Comparison of ENCODE assay signal across 23 cellular contexts in genomic region chr9:78306222-78307076, GRCh38.
"Had no signal": no experiment of that assay in that cellular context is flagged by ENCODE, and none has a peak within 500 bp of the region (broad histone marks: within the 10 kb centered on the region; RNA-seq: fewer than 3 reads in every experiment).

No MANE protein-coding gene starts in this region.

- H3K4me3 ChIP-seq: coronary artery, neural progenitor cell, ovary, suprapubic skin, thyroid gland, uterus had no signal

- H3K27me3 Mint-ChIP-seq: natural killer cell treated with Interleukin-12 subunit alpha and Interleukin-12 subunit beta and Interleukin-15 and Interleukin-18, amount 100 ng/mL, for 72 hours; progenitor cell of endocrine pancreas; type B pancreatic cell had no signal

- H3K4me1 ChIP-seq: foreskin keratinocyte, neural progenitor cell, suprapubic skin, thyroid gland, uterus had no signal

- H3K9ac ChIP-seq: neural progenitor cell had no signal

- ATAC-seq: foreskin keratinocyte; left cardiac atrium; left ventricle myocardium superior; natural killer cell treated with Interleukin-12 subunit alpha and Interleukin-12 subunit beta and Interleukin-15 and Interleukin-18, amount 100 ng/mL, for 72 hours; right cardiac atrium; stimulated activated effector memory CD8-positive, alpha-beta T cell treated with anti-CD3 and anti-CD28 coated beads, Interleukin-12 subunit alpha, Interleukin-12 subunit beta, amount 100 ng/mL, for 72 hours; stimulated activated naive CD8-positive, alpha-beta T cell treated with anti-CD3 and anti-CD28 coated beads, Interleukin-15, Interleukin-2, amounts not matched to agents 100 U/mL and 50 U/mL, for 24 hours had no signal

- H3K27me3 ChIP-seq: foreskin keratinocyte, neural progenitor cell, ovary, thyroid gland had no signal

- FAIRE-seq: endothelial cell of umbilical vein, kidney had no signal

- H3K4me1 Mint-ChIP-seq: endodermal cell; stimulated activated effector memory CD8-positive, alpha-beta T cell treated with anti-CD3 and anti-CD28 coated beads, Interleukin-12 subunit alpha, Interleukin-12 subunit beta, amount 100 ng/mL, for 72 hours had no signal

- DNase-seq: effector CD4-positive, alpha-beta T cell; endodermal cell; erythroblast; foreskin keratinocyte; kidney; left cardiac atrium; left ventricle myocardium superior; nucleus accumbens; ovary; right cardiac atrium; stimulated activated CD4-positive, alpha-beta T cell treated with anti-CD3 and anti-CD28 coated beads, Interleukin-4, amount 100 ng/mL, for 1 hour; stimulated activated CD8-positive, alpha-beta memory T cell treated with anti-CD3 and anti-CD28 coated beads, Interleukin-4, amount 100 ng/mL, for 48 hours; stimulated activated naive CD8-positive, alpha-beta T cell treated with anti-CD3 and anti-CD28 coated beads, Interleukin-15, Interleukin-2, amounts not matched to agents 100 U/mL and 50 U/mL, for 24 hours; thyroid gland; uterus had no signal

- H3K9me3 Mint-ChIP-seq: endodermal cell; natural killer cell treated with Interleukin-12 subunit alpha and Interleukin-12 subunit beta and Interleukin-15 and Interleukin-18, amount 100 ng/mL, for 72 hours; neural progenitor cell; stimulated activated effector memory CD8-positive, alpha-beta T cell treated with anti-CD3 and anti-CD28 coated beads, Interleukin-12 subunit alpha, Interleukin-12 subunit beta, amount 100 ng/mL, for 72 hours; type B pancreatic cell had no signal

- H3K27ac Mint-ChIP-seq: endodermal cell; natural killer cell treated with Interleukin-12 subunit alpha and Interleukin-12 subunit beta and Interleukin-15 and Interleukin-18, amount 100 ng/mL, for 72 hours; neural progenitor cell; progenitor cell of endocrine pancreas; stimulated activated effector memory CD8-positive, alpha-beta T cell treated with anti-CD3 and anti-CD28 coated beads, Interleukin-12 subunit alpha, Interleukin-12 subunit beta, amount 100 ng/mL, for 72 hours; type B pancreatic cell had no signal

- H3K4me3 Mint-ChIP-seq: endodermal cell; natural killer cell treated with Interleukin-12 subunit alpha and Interleukin-12 subunit beta and Interleukin-15 and Interleukin-18, amount 100 ng/mL, for 72 hours; neural progenitor cell; stimulated activated effector memory CD8-positive, alpha-beta T cell treated with anti-CD3 and anti-CD28 coated beads, Interleukin-12 subunit alpha, Interleukin-12 subunit beta, amount 100 ng/mL, for 72 hours; type B pancreatic cell had no signal

- H2AFZ ChIP-seq: neural progenitor cell had no signal

- H3K36me3 ChIP-seq: ovary, thyroid gland, uterus had no signal

- H3K27ac ChIP-seq: coronary artery, foreskin keratinocyte, neural progenitor cell, ovary, suprapubic skin, thyroid gland, uterus had no signal

- H3K4me2 ChIP-seq: neural progenitor cell had no signal

- H3K9me3 ChIP-seq: ovary, suprapubic skin, thyroid gland, uterus had no signal
